Comparison of ENCODE assay signal across 17 cellular contexts in the genomic region with DNA sequence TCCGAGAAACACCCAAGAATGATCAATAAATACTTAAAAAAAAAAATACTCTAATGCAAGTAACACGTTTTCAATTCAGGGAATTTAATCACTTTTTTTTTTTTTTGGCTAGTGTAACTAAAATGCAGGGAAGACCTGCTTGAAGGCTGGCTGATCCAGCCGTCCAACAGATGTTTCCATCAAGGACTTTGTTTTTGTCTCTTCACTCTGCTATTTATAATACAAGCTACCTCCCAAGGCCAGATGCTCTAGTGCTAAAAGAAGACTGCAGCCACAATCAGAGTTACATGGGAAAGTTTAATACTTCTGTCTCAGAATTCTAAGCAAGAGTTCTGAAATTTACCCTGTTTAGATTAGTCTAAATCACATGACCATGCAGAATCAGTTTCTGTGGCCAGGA.
"Had no signal": no experiment of that assay in that cellular context is flagged by ENCODE, and none has a peak within 500 bp of the region (broad histone marks: within the 10 kb centered on the region; RNA-seq: fewer than 3 reads in every experiment).

No MANE protein-coding gene starts in this region.

- H3K9me3 ChIP-seq: gastrocnemius medialis had no signal

- H3K27ac Mint-ChIP-seq: activated B cell treated with CpG ODN at 0.5 μM for 24 hours; activated CD4-positive, alpha-beta memory T cell treated with anti-CD3 and anti-CD28 coated beads for 36 hours; activated naive CD8-positive, alpha-beta T cell; activated T-helper 1 cell treated with anti-CD3 and anti-CD28 coated beads, Interleukin-12 subunit alpha, Interleukin-12 subunit beta, Interleukin-2, Interleukin-4 antibody, amounts not matched to agents 30 ng/mL and 10 ng/mL and 1 ng/mL, durations not matched to agents 14 hours and 24 hours and 36 hours; memory B cell; stimulated activated effector memory CD8-positive, alpha-beta T cell treated with anti-CD3 and anti-CD28 coated beads, Interleukin-12 subunit alpha, Interleukin-12 subunit beta, amount 100 ng/mL, for 72 hours; type B pancreatic cell had no signal

- DNase-seq: activated B cell treated with CpG ODN at 0.5 μM for 24 hours; activated CD4-positive, alpha-beta memory T cell treated with anti-CD3 and anti-CD28 coated beads for 36 hours; activated CD4-positive, alpha-beta T cell treated with anti-CD3 and anti-CD28 coated beads for 4 hours; activated T-cell treated with anti-CD3 and anti-CD28 coated beads for 4 hours; amniotic stem cell; erythroblast; gastrocnemius medialis; heart right ventricle; naive thymus-derived CD8-positive, alpha-beta T cell; stimulated activated CD4-positive, alpha-beta T cell treated with anti-CD3 and anti-CD28 coated beads, Interleukin-4, amount 100 ng/mL, for 24 hours; stomach had no signal

- H3K27ac ChIP-seq: gastrocnemius medialis, stomach had no signal

- H3K4me3 Mint-ChIP-seq: activated B cell treated with CpG ODN at 0.5 μM for 24 hours; activated CD4-positive, alpha-beta memory T cell treated with anti-CD3 and anti-CD28 coated beads for 36 hours; activated naive CD8-positive, alpha-beta T cell; activated T-helper 1 cell treated with anti-CD3 and anti-CD28 coated beads, Interleukin-12 subunit alpha, Interleukin-12 subunit beta, Interleukin-2, Interleukin-4 antibody, amounts not matched to agents 30 ng/mL and 10 ng/mL and 1 ng/mL, durations not matched to agents 14 hours and 24 hours and 36 hours; memory B cell; stimulated activated effector memory CD8-positive, alpha-beta T cell treated with anti-CD3 and anti-CD28 coated beads, Interleukin-12 subunit alpha, Interleukin-12 subunit beta, amount 100 ng/mL, for 72 hours; type B pancreatic cell had no signal

- H3K36me3 ChIP-seq: gastrocnemius medialis had no signal

- H3K27me3 ChIP-seq: gastrocnemius medialis, heart right ventricle, stomach had no signal

- H3K27me3 Mint-ChIP-seq: activated B cell treated with CpG ODN at 0.5 μM for 24 hours; activated CD4-positive, alpha-beta memory T cell treated with anti-CD3 and anti-CD28 coated beads for 36 hours; activated naive CD8-positive, alpha-beta T cell; memory B cell; naive thymus-derived CD8-positive, alpha-beta T cell; type B pancreatic cell had no signal

- H3K9me3 Mint-ChIP-seq: activated B cell treated with CpG ODN at 0.5 μM for 24 hours; memory B cell; stimulated activated effector memory CD8-positive, alpha-beta T cell treated with anti-CD3 and anti-CD28 coated beads, Interleukin-12 subunit alpha, Interleukin-12 subunit beta, amount 100 ng/mL, for 72 hours had no signal

- H3K4me3 ChIP-seq: gastrocnemius medialis, heart right ventricle, stomach had no signal

- ATAC-seq: gastrocnemius medialis; naive thymus-derived CD8-positive, alpha-beta T cell; sciatic nerve; stimulated activated effector memory CD8-positive, alpha-beta T cell treated with anti-CD3 and anti-CD28 coated beads, Interleukin-12 subunit alpha, Interleukin-12 subunit beta, amount 100 ng/mL, for 72 hours had no signal
